In genomic region chrX:103061486-103061885, GRCh38 we compare ENCODE assay signal across 12 cellular contexts. TPM values are rescaled to one million over a fixed set of nuclear protein-coding genes. Genes with fewer than 3 reads are reported as not detected.
DNase-seq lines count a peak whose midpoint lies in the region; ATAC-seq and TF ChIP-seq lines count a peak whose summit lies in the region.
"Had no signal": no experiment of that assay in that cellular context is flagged by ENCODE, and none has a peak within 500 bp of the region (broad histone marks: within the 10 kb centered on the region; RNA-seq: fewer than 3 reads in every experiment).

No MANE protein-coding gene starts in this region.

- H3K27ac ChIP-seq in 22Rv1, result peak overlapping the region; percentile 71
- H3K27ac ChIP-seq: A549, C4-2B had no signal

- no peak for ATAC-seq in HG03175 (IDR thresholded peaks at IDR 0.05; ENCODE audit: unreplicated experiment)
- ATAC-seq: A549 had no signal

- TF ChIP-seq CTCF in 22Rv1 (IDR thresholded peaks at IDR 0.05), result no peak
- TF ChIP-seq CTCF in epithelial cell of esophagus (IDR thresholded peaks at IDR 0.05; ENCODE audit: insufficient read depth, low read depth, low read length, missing control alignments), result no peak

- no peak overlapping the region for H3K4me3 ChIP-seq in epithelial cell of esophagus (ENCODE audit: low read length)
- H3K4me3 ChIP-seq: A549 had no signal

- DNase-seq in ELR (ENCODE audit: low read depth) (peak; percentile 61), M059J (ENCODE audit: low read depth) (peak; percentile 76), epithelial cell of esophagus (ENCODE audit: low read depth) (peak; percentile 1), NCI-H1930 (lab: John Stamatoyannopoulos, UW) (no peak), T1000 (lab: John Stamatoyannopoulos, UW) (no peak)
- DNase-seq: BE2C; CD4-positive, alpha-beta memory T cell; DND-41 had no signal

RNA-seq across cellular contexts. Expression of gene BEX1, which starts 2.5 kb away (rescaled TPM):
- 561 and 726 TPM in 2 replicates for total RNA-seq in M059J (2014; rRNA removed; shearing (Covaris generic))
- total RNA-seq: CD4-positive, alpha-beta memory T cell had no signal

RNA-seq across cellular contexts. Expression of gene NXF3, which starts 31.5 kb away (rescaled TPM):
- total RNA-seq in M059J (2014; rRNA removed; shearing (Covaris generic)), result 1.4 and 5.2 TPM in 2 replicates
- total RNA-seq: CD4-positive, alpha-beta memory T cell had no signal

Comparison
In these comparisons a context has a peak if more than half of its experiments do, and no peak if none do; other contexts are left out.
1. DNase-seq: peak in ELR (single experiment), M059J (single experiment) and epithelial cell of esophagus (single experiment); none in NCI-H1930 (0 of 2) and T1000 (single experiment).